Comparison of ENCODE assay signal across 2 cellular contexts in the genomic region with DNA sequence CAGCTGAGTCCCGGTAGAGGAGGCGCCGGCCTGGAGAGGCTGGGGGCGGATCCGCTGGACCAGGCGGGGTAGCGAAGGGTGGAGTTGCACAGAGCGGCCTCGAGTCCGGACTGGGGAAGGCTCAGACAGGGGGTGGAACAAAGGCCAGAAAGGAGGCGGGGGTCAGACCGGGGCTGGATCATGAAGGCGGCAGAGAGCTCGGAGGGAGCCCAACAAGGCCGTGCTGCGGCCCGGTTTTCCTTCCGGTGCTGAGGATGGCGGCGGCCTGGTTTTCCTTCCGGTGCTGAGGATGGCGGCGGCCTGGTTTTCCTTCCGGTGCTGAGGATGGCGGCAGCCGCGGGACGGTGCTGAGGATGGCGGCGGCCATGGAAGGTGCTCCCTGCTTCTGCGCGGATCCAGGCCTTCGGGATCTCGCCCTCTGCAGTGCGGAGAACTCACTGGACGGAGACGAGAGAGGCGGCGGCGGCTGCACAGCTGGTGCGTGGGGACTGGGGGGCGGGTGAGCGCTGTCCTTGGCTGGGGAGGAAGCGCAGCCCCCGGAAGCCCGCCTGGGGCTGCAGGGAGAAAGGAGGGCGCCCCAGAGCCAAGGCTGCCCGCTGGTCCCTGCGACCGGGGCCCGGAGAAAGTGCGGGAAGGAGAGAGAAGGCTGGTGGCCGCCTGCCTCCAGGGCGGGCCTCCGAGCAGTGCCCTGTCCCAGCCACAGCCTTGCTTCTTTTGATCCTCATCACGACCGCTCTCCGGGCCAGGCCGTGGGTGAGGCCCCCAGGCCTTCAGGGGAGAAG.
TF ChIP-seq lines count a peak whose summit lies in the region.

No MANE protein-coding gene starts in this region.

TF ChIP-seq in IMR-90, 13 proteins besides CTCF, POLR2A, EP300 and RAD21:
- TF ChIP-seq MAZ (IDR thresholded peaks at IDR 0.05; ENCODE audit: borderline replicate concordance, low read depth, low read length) (no peak), RCOR1 (IDR thresholded peaks at IDR 0.05; ENCODE audit: insufficient replicate concordance, low read length) (no peak), FOS (IDR thresholded peaks at IDR 0.05; ENCODE audit: low read depth, low read length) (no peak), MAFK (IDR thresholded peaks at IDR 0.05; ENCODE audit: low read depth, low read length) (no peak), MXI1 (IDR thresholded peaks at IDR 0.05; ENCODE audit: borderline replicate concordance, low read depth, low read length) (no peak), NFE2L2 (IDR thresholded peaks at IDR 0.05; ENCODE audit: low read depth, low read length) (no peak), CHD1 (IDR thresholded peaks at IDR 0.05; ENCODE audit: low read depth, low read length) (no peak), SMC3 (IDR thresholded peaks at IDR 0.05; ENCODE audit: low read depth, low read length) (no peak)

TF ChIP-seq in H1, 55 proteins besides CTCF, POLR2A, EP300 and RAD21:
- TF ChIP-seq, protein P1, sequence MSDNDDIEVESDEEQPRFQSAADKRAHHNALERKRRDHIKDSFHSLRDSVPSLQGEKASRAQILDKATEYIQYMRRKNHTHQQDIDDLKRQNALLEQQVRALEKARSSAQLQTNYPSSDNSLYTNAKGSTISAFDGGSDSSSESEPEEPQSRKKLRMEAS (IDR thresholded peaks at IDR 0.05) = peak; percentile 28; the same call in 1 of the 2 replicates
- TF ChIP-seq, protein P2, sequence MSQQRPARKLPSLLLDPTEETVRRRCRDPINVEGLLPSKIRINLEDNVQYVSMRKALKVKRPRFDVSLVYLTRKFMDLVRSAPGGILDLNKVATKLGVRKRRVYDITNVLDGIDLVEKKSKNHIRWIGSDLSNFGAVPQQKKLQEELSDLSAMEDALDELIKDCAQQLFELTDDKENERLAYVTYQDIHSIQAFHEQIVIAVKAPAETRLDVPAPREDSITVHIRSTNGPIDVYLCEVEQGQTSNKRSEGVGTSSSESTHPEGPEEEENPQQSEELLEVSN (IDR thresholded peaks at IDR 0.05) = peak; percentile 60
- no peak for TF ChIP-seq PHF8 (conservative IDR thresholded peaks at IDR 0.05; ENCODE audit: low read depth, low read length)
